In genomic region chr12:106717671-106718070, GRCh38 we compare ENCODE assay signal across 28 cellular contexts.
"Had no signal": no experiment of that assay in that cellular context is flagged by ENCODE, and none has a peak within 500 bp of the region (broad histone marks: within the 10 kb centered on the region; RNA-seq: fewer than 3 reads in every experiment).

No MANE protein-coding gene starts in this region.

- H3K9me3 ChIP-seq: ascending aorta, breast epithelium, colonic mucosa, esophagus squamous epithelium, gastroesophageal sphincter had no signal

- H3K4me1 ChIP-seq: ascending aorta, breast epithelium, colonic mucosa, esophagus squamous epithelium, gastroesophageal sphincter had no signal

- H3K27ac ChIP-seq: ascending aorta, breast epithelium, cardiac muscle cell, colonic mucosa, epithelial cell of prostate, esophagus squamous epithelium, gastroesophageal sphincter had no signal

- H3K36me3 ChIP-seq: ascending aorta, breast epithelium, cardiac muscle cell, colonic mucosa, esophagus squamous epithelium, gastroesophageal sphincter had no signal

- ATAC-seq: activated CD4-positive, alpha-beta T cell treated with anti-CD3 and anti-CD28 coated beads for 36 hours; activated naive CD4-positive, alpha-beta T cell treated with anti-CD3 and anti-CD28 coated beads, Interleukin-2, amount 50 U/mL, for 72 hours; activated T-cell treated with anti-CD3 and anti-CD28 coated beads, Interleukin-2, amount 50 U/mL, for 72 hours; gastroesophageal sphincter had no signal

- H3K4me3 ChIP-seq: ascending aorta, breast epithelium, cardiac muscle cell, colonic mucosa, esophagus squamous epithelium, gastroesophageal sphincter had no signal

- DNase-seq: activated CD4-positive, alpha-beta memory T cell treated with anti-CD3 and anti-CD28 coated beads, Interleukin-2, amount 10 ng/mL, durations not matched to agents 7 days and 5 days; activated CD4-positive, alpha-beta T cell treated with anti-CD3 and anti-CD28 coated beads for 36 hours; activated CD4-positive, alpha-beta T cell treated with anti-CD3 and anti-CD28 coated beads, Interleukin-2, amount 10 ng/mL, durations not matched to agents 24 days and 14 days; activated CD4-positive, CD25-positive, alpha-beta regulatory T cell; activated CD4-positive, CD25-positive, alpha-beta regulatory T cell treated with anti-CD3 and anti-CD28 coated beads, Interleukin-2, amount 50 U/mL, for 72 hours; activated CD8-positive, alpha-beta memory T cell treated with anti-CD3 and anti-CD28 coated beads, Interleukin-2, amount 50 U/mL, for 48 hours; activated gamma-delta T cell; activated naive CD4-positive, alpha-beta T cell; activated naive CD4-positive, alpha-beta T cell treated with anti-CD3 and anti-CD28 coated beads, Interleukin-2, amount 10 ng/mL, durations not matched to agents 7 days and 5 days; activated naive CD8-positive, alpha-beta T cell treated with anti-CD3 and anti-CD28 coated beads, Interleukin-2, amount 10 ng/mL, durations not matched to agents 7 days and 5 days; activated T-cell treated with anti-CD3 and anti-CD28 coated beads for 4 hours; activated T-cell treated with anti-CD3 and anti-CD28 coated beads, Interleukin-2, amount 50 U/mL, for 24 hours; activated T-cell treated with anti-CD3 and anti-CD28 coated beads, Interleukin-2, amount 50 U/mL, for 72 hours; central memory CD4-positive, alpha-beta T cell; cerebellar nuclear complex; colonic mucosa; effector CD8-positive, alpha-beta T cell; esophagus squamous epithelium; foreskin melanocyte; T-helper 2 cell had no signal

- H3K27me3 ChIP-seq: ascending aorta, breast epithelium, cardiac muscle cell, colonic mucosa had no signal

- FAIRE-seq: endometrium, endothelial cell of umbilical vein had no signal
